ENCODE assay signal across 9 cellular contexts in the genomic region with DNA sequence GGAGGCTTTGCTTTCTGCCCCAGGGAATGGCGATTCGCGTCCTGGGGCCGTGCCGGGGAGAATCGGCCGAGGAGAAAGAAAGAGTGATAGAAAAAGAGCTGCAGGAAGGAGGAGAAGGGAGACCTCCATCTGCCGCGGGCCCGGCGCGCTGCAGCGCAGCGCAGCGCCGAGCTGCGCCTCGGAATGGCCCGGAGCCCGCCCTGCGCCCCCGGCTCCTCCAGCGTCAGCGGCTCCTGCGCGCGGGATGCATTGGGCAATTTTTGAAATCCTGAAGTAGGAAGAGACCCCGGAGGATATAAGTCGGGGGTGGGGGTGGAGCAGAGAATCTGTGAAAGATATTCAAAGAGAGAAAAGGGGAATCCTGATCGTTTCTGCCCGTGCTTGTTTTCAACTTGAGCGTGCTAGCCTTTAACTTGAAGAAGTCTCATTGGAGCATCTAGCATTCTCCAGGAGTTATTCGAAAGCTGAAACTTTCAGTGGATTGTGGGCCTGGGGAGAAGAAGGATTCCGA. TPM values are rescaled to one million over a fixed set of nuclear protein-coding genes. Genes with fewer than 3 reads are reported as not detected.
A peak's percentile ranks its signal among the peaks of the same experiment; 100 is the strongest.
DNase-seq lines count a peak whose midpoint lies in the region; ATAC-seq and TF ChIP-seq lines count a peak whose summit lies in the region.
"Had no signal": no experiment of that assay in that cellular context is flagged by ENCODE, and none has a peak within 500 bp of the region (broad histone marks: within the 10 kb centered on the region; RNA-seq: fewer than 3 reads in every experiment).

No MANE protein-coding gene starts in this region.

- intact Hi-C loops in activated CD8-positive, alpha-beta T cell treated with anti-CD3 and anti-CD28 coated beads for 36 hours (cut with micrococcal nuclease) = no loop called here
- intact Hi-C loops in Right ventricle myocardium inferior (cut with DNase I) = loop anchor here (2.0 to 5.0 kb wide), 6 partner anchors 48 to 451 kb away; no protein-coding TSS in a partner anchor

- H3K27ac Mint-ChIP-seq in activated T-cell treated with anti-CD3 and anti-CD28 coated beads, Interleukin-2, amount 50 U/mL, for 24 hours = no peak overlapping the region
- no peak overlapping the region for H3K27ac Mint-ChIP-seq in activated CD8-positive, alpha-beta T cell treated with anti-CD3 and anti-CD28 coated beads for 36 hours

- no peaks in the 10 kb centered on the region for H3K9me3 Mint-ChIP-seq in activated T-cell treated with anti-CD3 and anti-CD28 coated beads, Interleukin-2, amount 50 U/mL, for 24 hours
- no peaks in the 10 kb centered on the region for H3K9me3 Mint-ChIP-seq in activated CD8-positive, alpha-beta T cell treated with anti-CD3 and anti-CD28 coated beads for 36 hours

- peaks cover 59% of the 10 kb centered on the region for H3K27me3 Mint-ChIP-seq in activated T-cell treated with anti-CD3 and anti-CD28 coated beads, Interleukin-2, amount 50 U/mL, for 24 hours
- H3K27me3 Mint-ChIP-seq in activated CD8-positive, alpha-beta T cell treated with anti-CD3 and anti-CD28 coated beads for 36 hours = peaks cover 42% of the 10 kb centered on the region

- H3K4me1 Mint-ChIP-seq in activated T-cell treated with anti-CD3 and anti-CD28 coated beads, Interleukin-2, amount 50 U/mL, for 24 hours (ENCODE audit: low read depth) = peaks cover 14% of the 10 kb centered on the region
- H3K4me1 Mint-ChIP-seq in activated CD8-positive, alpha-beta T cell treated with anti-CD3 and anti-CD28 coated beads for 36 hours (ENCODE audit: low read depth) = peaks cover 11% of the 10 kb centered on the region

- no peak for DNase-seq in activated T-cell treated with anti-CD3 and anti-CD28 coated beads, Interleukin-2, amount 50 U/mL, for 24 hours
- DNase-seq in activated T-cell treated with anti-CD3 and anti-CD28 coated beads for 4 hours (no peak), Right ventricle myocardium inferior (ENCODE audit: missing footprints) (no peak), omental fat pad (ENCODE audit: low spot score) (no peak), NCI-H526 (lab: John Stamatoyannopoulos, UW) (no peak), NCI-H524 treated with DMSO at 0.1 percent for 48 hours (lab: John Stamatoyannopoulos, UW) (no peak)
- DNase-seq in activated CD8-positive, alpha-beta T cell treated with anti-CD3 and anti-CD28 coated beads for 36 hours = no peak

- CTCF ChIA-PET in activated CD8-positive, alpha-beta T cell treated with anti-CD3 and anti-CD28 coated beads for 36 hours (lab: Charles Lee) = no interaction called here

- H3K4me3 Mint-ChIP-seq in activated T-cell treated with anti-CD3 and anti-CD28 coated beads, Interleukin-2, amount 50 U/mL, for 24 hours = peak overlapping the region; percentile 57
- peak overlapping the region; percentile 49 for H3K4me3 Mint-ChIP-seq in activated CD8-positive, alpha-beta T cell treated with anti-CD3 and anti-CD28 coated beads for 36 hours

- POLR2A ChIA-PET in activated CD8-positive, alpha-beta T cell treated with anti-CD3 and anti-CD28 coated beads for 36 hours (lab: Charles Lee) = no interaction called here

- ATAC-seq in activated CD8-positive, alpha-beta T cell treated with anti-CD3 and anti-CD28 coated beads for 36 hours = no peak
- peak; percentile 41 for ATAC-seq in Right ventricle myocardium inferior
- ATAC-seq in omental fat pad (ENCODE audit: low FRiP score) = peak; percentile 57
- ATAC-seq in GM18867 (IDR thresholded peaks at IDR 0.05; ENCODE audit: unreplicated experiment) = no peak

- TF ChIP-seq CTCF in activated CD8-positive, alpha-beta T cell treated with anti-CD3 and anti-CD28 coated beads for 36 hours (IDR thresholded peaks at IDR 0.05) = no peak
- no peak for TF ChIP-seq CTCF in omental fat pad (IDR thresholded peaks at IDR 0.05)

- no peaks in the 10 kb centered on the region for H3K36me3 Mint-ChIP-seq in activated T-cell treated with anti-CD3 and anti-CD28 coated beads, Interleukin-2, amount 50 U/mL, for 24 hours (ENCODE audit: low read depth)
- H3K36me3 Mint-ChIP-seq in activated CD8-positive, alpha-beta T cell treated with anti-CD3 and anti-CD28 coated beads for 36 hours (ENCODE audit: low read depth) = no peaks in the 10 kb centered on the region

RNA-seq across cellular contexts. Expression of a gene that starts 0.4 kb away (rescaled TPM):
- total RNA-seq in activated CD8-positive, alpha-beta T cell treated with anti-CD3 and anti-CD28 coated beads for 36 hours = not detected
- total RNA-seq in Right ventricle myocardium inferior (152 TPM), omental fat pad (10 to 100 TPM; 10.9 to 18.6 (median 13.7) TPM)
- total RNA-seq: activated CD8-positive, alpha-beta memory T cell treated with anti-CD3 and anti-CD28 coated beads for 36 hours had no signal

Comparison
In these comparisons a context has a peak if more than half of its experiments do, and no peak if none do; other contexts are left out.
1. ATAC-seq: peak in Right ventricle myocardium inferior (single experiment) and omental fat pad (single experiment); none in activated CD8-positive, alpha-beta T cell treated with anti-CD3 and anti-CD28 coated beads for 36 hours (single experiment) and GM18867 (single experiment).
2. RNA of a gene that starts 0.4 kb away (total RNA-seq): 152 TPM in Right ventricle myocardium inferior (single experiment) and 10.9 to 18.6 TPM in omental fat pad; not detected in activated CD8-positive, alpha-beta T cell treated with anti-CD3 and anti-CD28 coated beads for 36 hours; every median in the first group is over 10 times any median in the second.